Comparison of ENCODE assay signal across 27 cellular contexts in genomic region chr1:10328534-10328933, GRCh38.
"Had no signal": no experiment of that assay in that cellular context is flagged by ENCODE, and none has a peak within 500 bp of the region (broad histone marks: within the 10 kb centered on the region; RNA-seq: fewer than 3 reads in every experiment).

No MANE protein-coding gene starts in this region.

- H3K36me3 ChIP-seq: MG63 had no signal

- H3K4me1 Mint-ChIP-seq: activated naive CD4-positive, alpha-beta T cell treated with anti-CD3 and anti-CD28 coated beads, Interleukin-2, amount 50 U/mL, for 24 hours had no signal

- H3K4me3 Mint-ChIP-seq: activated CD8-positive, alpha-beta memory T cell treated with anti-CD3 and anti-CD28 coated beads, Interleukin-2, amount 10 ng/mL, durations not matched to agents 7 days and 5 days; activated naive CD4-positive, alpha-beta T cell treated with anti-CD3 and anti-CD28 coated beads, Interleukin-2, amount 50 U/mL, for 24 hours; activated T-cell treated with anti-CD3 and anti-CD28 coated beads, Interleukin-2, amount 50 U/mL, for 24 hours; activated T-helper 1 cell treated with anti-CD3 and anti-CD28 coated beads, Interleukin-12 subunit alpha, Interleukin-12 subunit beta, Interleukin-2, Interleukin-4 antibody, amounts not matched to agents 30 ng/mL and 10 ng/mL and 1 ng/mL, durations not matched to agents 14 hours and 24 hours and 36 hours; IgD-negative memory B cell had no signal

- H3K9me3 ChIP-seq: ascending aorta, body of pancreas, MG63 had no signal

- ATAC-seq: activated CD8-positive, alpha-beta memory T cell treated with anti-CD3 and anti-CD28 coated beads, Interleukin-2, amount 10 ng/mL, durations not matched to agents 7 days and 5 days; body of pancreas; PC-3 had no signal

- H3K27ac ChIP-seq: ascending aorta, body of pancreas, WERI-Rb-1 had no signal

- H3K4me1 ChIP-seq: ascending aorta, body of pancreas had no signal

- DNase-seq: activated CD4-positive, alpha-beta T cell treated with anti-CD3 and anti-CD28 coated beads for 48 hours; activated CD4-positive, alpha-beta T cell treated with anti-CD3 and anti-CD28 coated beads, Interleukin-2, amount 50 U/mL, for 4 hours; activated CD8-positive, alpha-beta memory T cell treated with anti-CD3 and anti-CD28 coated beads, Interleukin-2, amount 10 ng/mL, durations not matched to agents 7 days and 5 days; activated effector memory CD4-positive, alpha-beta T cell treated with Interleukin-2 at 50 U/mL for 16 hours; activated naive CD4-positive, alpha-beta T cell; activated T-cell treated with anti-CD3 and anti-CD28 coated beads, Interleukin-2, amount 50 U/mL, for 24 hours; body of pancreas; central memory CD4-positive, alpha-beta T cell; MG63; NCI-H1092 treated with DMSO at 0.1 percent for 48 hours; NCI-H1417 treated with DMSO at 0.1 percent for 48 hours; NCI-H1694; NCI-H2029; NCI-H2107; NCI-H2171 treated with DMSO at 0.1 percent for 48 hours; NCI-H226; NCI-H510A; NCI-H526 treated with DMSO at 0.1 percent for 48 hours; NCI-H82; PC-3; SHP77 treated with DMSO at 0.1 percent for 48 hours; T-helper 1 cell; WERI-Rb-1 had no signal

- H3K9me3 Mint-ChIP-seq: activated naive CD4-positive, alpha-beta T cell treated with anti-CD3 and anti-CD28 coated beads, Interleukin-2, amount 50 U/mL, for 24 hours; activated T-cell treated with anti-CD3 and anti-CD28 coated beads, Interleukin-2, amount 50 U/mL, for 24 hours; activated T-helper 1 cell treated with anti-CD3 and anti-CD28 coated beads, Interleukin-12 subunit alpha, Interleukin-12 subunit beta, Interleukin-2, Interleukin-4 antibody, amounts not matched to agents 30 ng/mL and 10 ng/mL and 1 ng/mL, durations not matched to agents 14 hours and 24 hours and 36 hours; IgD-negative memory B cell had no signal

- H3K27me3 Mint-ChIP-seq: activated CD8-positive, alpha-beta memory T cell treated with anti-CD3 and anti-CD28 coated beads, Interleukin-2, amount 10 ng/mL, durations not matched to agents 7 days and 5 days; activated naive CD4-positive, alpha-beta T cell treated with anti-CD3 and anti-CD28 coated beads, Interleukin-2, amount 50 U/mL, for 24 hours; activated T-cell treated with anti-CD3 and anti-CD28 coated beads, Interleukin-2, amount 50 U/mL, for 24 hours; IgD-negative memory B cell had no signal

- H3K27ac Mint-ChIP-seq: activated CD8-positive, alpha-beta memory T cell treated with anti-CD3 and anti-CD28 coated beads, Interleukin-2, amount 10 ng/mL, durations not matched to agents 7 days and 5 days; activated naive CD4-positive, alpha-beta T cell treated with anti-CD3 and anti-CD28 coated beads, Interleukin-2, amount 50 U/mL, for 24 hours; activated T-cell treated with anti-CD3 and anti-CD28 coated beads, Interleukin-2, amount 50 U/mL, for 24 hours; activated T-helper 1 cell treated with anti-CD3 and anti-CD28 coated beads, Interleukin-12 subunit alpha, Interleukin-12 subunit beta, Interleukin-2, Interleukin-4 antibody, amounts not matched to agents 30 ng/mL and 10 ng/mL and 1 ng/mL, durations not matched to agents 14 hours and 24 hours and 36 hours; IgD-negative memory B cell had no signal

- H3K27me3 ChIP-seq: ascending aorta, body of pancreas, MG63 had no signal

- H3K4me3 ChIP-seq: ascending aorta, body of pancreas, MG63 had no signal
